In genomic region chr21:46153259-46154154, GRCh38 we compare ENCODE assay signal across 8 cellular contexts. TPM values are rescaled to one million over a fixed set of nuclear protein-coding genes. Genes with fewer than 3 reads are reported as not detected.
DNase-seq lines count a peak whose midpoint lies in the region; ATAC-seq and TF ChIP-seq lines count a peak whose summit lies in the region.

No MANE protein-coding gene starts in this region.

- H3K9me2 ChIP-seq in OCI-LY1 (ENCODE audit: low read depth, low read length): no peaks in the 10 kb centered on the region

- no peaks in the 10 kb centered on the region for H3K27me3 ChIP-seq in OCI-LY1 (ENCODE audit: insufficient read depth, low read length)
- H3K27me3 ChIP-seq in heart right ventricle: no peaks in the 10 kb centered on the region

- H3K79me2 ChIP-seq in OCI-LY1 (ENCODE audit: insufficient read depth, low read length): no peaks in the 10 kb centered on the region

- no peaks in the 10 kb centered on the region for H4K20me1 ChIP-seq in OCI-LY1 (ENCODE audit: insufficient read depth, low read length)

- H3K4me2 ChIP-seq in OCI-LY1 (ENCODE audit: low read length): peak overlapping the region; percentile 49; the same call in 1 of the 2 replicates

- peak overlapping the region; percentile 12; the same call in 1 of the 2 replicates for H3K9ac ChIP-seq in OCI-LY1 (ENCODE audit: low read length)

- peak; percentile 51 for DNase-seq in activated naive CD4-positive, alpha-beta T cell treated with anti-CD3 and anti-CD28 coated beads, Interleukin-2, amount 50 U/mL, for 16 hours
- DNase-seq in heart right ventricle (peak in 1 of 2 donors; percentile 69), posterior vena cava (ENCODE audit: low spot score) (peak; percentile 88), MV-4-11 (lab: John Stamatoyannopoulos, UW) (no peak)

- H2AFZ ChIP-seq in OCI-LY1 (ENCODE audit: low read length): no peak overlapping the region

- no peak overlapping the region for H3K4me3 ChIP-seq in GM12875 (ENCODE audit: low read depth, low read length)
- peak overlapping the region; percentile 31 for H3K4me3 ChIP-seq in OCI-LY1 (ENCODE audit: low read depth, low read length, poor library complexity, severe bottlenecking)
- H3K4me3 ChIP-seq in heart right ventricle: peak overlapping the region in 9 of 10 donors; percentile 5 to 39 (median 31)

- intact Hi-C loops in heart right ventricle (cut with DNase I): loop anchor here in 3 of 10 donors (5.0 to 10.0 kb wide), 2 partner anchors 61 to 74 kb away; partner anchors contain the start of gene LSS (in 1 of the 3)
- intact Hi-C loops in posterior vena cava (cut with DNase I): loop anchor here (10.0 kb wide), 2 partner anchors 61 to 71 kb away; partner anchors contain the start of gene LSS (in 1 of the 2)

- H3K36me3 ChIP-seq in OCI-LY1 (ENCODE audit: insufficient read depth, low read length): no peaks in the 10 kb centered on the region
- H3K36me3 ChIP-seq in heart right ventricle: no peaks in the 10 kb centered on the region

- WGBS in heart right ventricle, 2 donors: 36 to 39% methylated on average over 31 of the region's 31 CpGs

- TF ChIP-seq CTCF in GM12875 (IDR thresholded peaks at IDR 0.05; ENCODE audit: borderline replicate concordance, insufficient read depth, low read depth, low read length) (peak; percentile 76), OCI-LY1 (IDR thresholded peaks at IDR 0.05; ENCODE audit: low read length) (peak; percentile 88), heart right ventricle (IDR thresholded peaks at IDR 0.05) (peak; percentile 56 to 78 (median 70))

- H3K9me3 ChIP-seq in OCI-LY1 (ENCODE audit: low read length): no peaks in the 10 kb centered on the region
- no peaks in the 10 kb centered on the region for H3K9me3 ChIP-seq in heart right ventricle

- no peaks in the 10 kb centered on the region for H3F3A ChIP-seq in OCI-LY1 (ENCODE audit: insufficient read depth, low read length)

- H3K27ac ChIP-seq in OCI-LY1 (ENCODE audit: low read depth, low read length, poor library complexity, severe bottlenecking): no peak overlapping the region
- peak overlapping the region in 5 of 10 donors; percentile 6 to 42 (median 30) for H3K27ac ChIP-seq in heart right ventricle

- ATAC-seq in heart right ventricle (peak; percentile 55 to 76 (median 70)), HG02759 (IDR thresholded peaks at IDR 0.05; ENCODE audit: unreplicated experiment) (no peak), GM19452 (IDR thresholded peaks at IDR 0.05; ENCODE audit: unreplicated experiment) (no peak)

- no peaks in the 10 kb centered on the region for H3K4me1 ChIP-seq in OCI-LY1 (ENCODE audit: insufficient read depth, low read length, severe bottlenecking)
- H3K4me1 ChIP-seq in heart right ventricle: peaks cover 4 to 15% (median 10%) of the 10 kb centered on the region in 9 donors

RNA-seq across cellular contexts. Expression of gene FTCD, which starts 1.9 kb away (rescaled TPM):
- total RNA-seq in heart right ventricle: 1 to 10 TPM in 6 of 10 donors, under 1 TPM in 4; 0.38 to 4.4 (median 1.1) TPM
- 1 to 10 TPM in 1 of 2 donors, under 1 TPM in 1; 0.14 to 4.0 TPM for polyA plus RNA-seq in heart right ventricle
- total RNA-seq in posterior vena cava: 1 to 10 TPM in 1 of 2 donors, under 1 TPM in 1; 0.29 to 1.2 TPM

RNA-seq across cellular contexts. Expression of gene SPATC1L, which starts 30.8 kb away (rescaled TPM):
- total RNA-seq in heart right ventricle: 1 to 10 TPM; 4.7 to 9.8 (median 8.2) TPM
- 10 to 100 TPM; 12.7 to 14.6 TPM for polyA plus RNA-seq in heart right ventricle
- total RNA-seq in posterior vena cava: 10 to 100 TPM in 1 of 2 donors, 1 to 10 TPM in 1; 8.4 to 10.9 TPM

RNA-seq across cellular contexts. Expression of gene COL6A2, which starts 55.6 kb away (rescaled TPM):
- total RNA-seq in heart right ventricle: 100 to 1,000 TPM in 8 of 10 donors, 10 to 100 TPM in 2; 76.6 to 370 (median 119) TPM
- 100 to 1,000 TPM; 301 to 363 TPM for polyA plus RNA-seq in heart right ventricle
- total RNA-seq in posterior vena cava: 1,000 to 10,000 TPM; 1,504 to 1,642 TPM

Comparison
In these comparisons a context has a peak if more than half of its experiments do, and no peak if none do; other contexts are left out.
1. ATAC-seq: peak in heart right ventricle (8 of 8); none in HG02759 (single experiment) and GM19452 (single experiment).
2. RNA of gene COL6A2, which starts 55.6 kb away (total RNA-seq): 1,504 to 1,642 TPM in posterior vena cava; 76.6 to 370 TPM in heart right ventricle; every median in the first group is over 4 times any median in the second.
3. Peak in every context shown above with its lines, with median percentiles within 50 percentile points of each other: CTCF ChIP-seq.